25 cellular contexts compared by ENCODE assay signal in genomic region chr1:72341661-72342060, GRCh38.
"Had no signal": no experiment of that assay in that cellular context is flagged by ENCODE, and none has a peak within 500 bp of the region (broad histone marks: within the 10 kb centered on the region; RNA-seq: fewer than 3 reads in every experiment).

No MANE protein-coding gene starts in this region.

- H3K27ac ChIP-seq: stomach, suprapubic skin, testis, thoracic aorta, thyroid gland, tibial artery, tibial nerve, transverse colon, upper lobe of left lung, upper lobe of right lung, uterus, vagina had no signal

- DNase-seq: stimulated activated CD4-positive, alpha-beta T cell treated with anti-CD3 and anti-CD28 coated beads, Interleukin-2, amount 100 ng/mL, for 48 hours; stimulated activated CD4-positive, alpha-beta T cell treated with anti-CD3 and anti-CD28 coated beads, Interleukin-4, amount 100 ng/mL, for 1 hour; stimulated activated CD4-positive, alpha-beta T cell treated with anti-CD3 and anti-CD28 coated beads, Interleukin-4, amount 100 ng/mL, for 24 hours; stimulated activated CD4-positive, alpha-beta T cell treated with anti-CD3 and anti-CD28 coated beads, Interleukin-4, amount 100 ng/mL, for 4 hours; stimulated activated CD8-positive, alpha-beta memory T cell treated with anti-CD3 and anti-CD28 coated beads, Interleukin-4, amount 100 ng/mL, for 48 hours; stimulated activated naive B cell treated with anti-CD40 and anti-IgM and Interleukin-4, amounts not matched to agents 10 μg/mL and 1 μg/mL and 100 μg/mL, for 72 hours; stimulated activated naive CD4-positive, alpha-beta T cell; stimulated activated naive CD4-positive, alpha-beta T cell treated with Interleukin-2 at 50 U/mL for 16 hours; stimulated activated naive CD8-positive, alpha-beta T cell treated with anti-CD3 and anti-CD28 coated beads, Interleukin-15, amount 100 ng/mL, for 72 hours; stimulated activated naive CD8-positive, alpha-beta T cell treated with anti-CD3 and anti-CD28 coated beads, Interleukin-15, Interleukin-2, amounts not matched to agents 100 U/mL and 50 U/mL, for 24 hours; stomach; substantia nigra; testis; thyroid gland; tibial artery; transverse colon; upper lobe of left lung; upper lobe of right lung; uterus had no signal

- H3K9me3 ChIP-seq: suprapubic skin, testis, thoracic aorta, thyroid gland, tibial artery, upper lobe of left lung, upper lobe of right lung, uterus, vagina had no signal

- H3K36me3 ChIP-seq: stomach, suprapubic skin, thoracic aorta, thyroid gland, tibial artery, tibial nerve, transverse colon, upper lobe of left lung, upper lobe of right lung, uterus, vagina had no signal

- H3K4me1 ChIP-seq: stomach, suprapubic skin, testis, thyroid gland, tibial artery, tibial nerve, transverse colon, upper lobe of left lung, upper lobe of right lung, uterus, vagina had no signal

- H3K4me3 ChIP-seq: stomach, suprapubic skin, testis, thoracic aorta, thyroid gland, tibial artery, tibial nerve, transverse colon, upper lobe of left lung, upper lobe of right lung, uterus, vagina had no signal

- H3K27me3 ChIP-seq: stomach, suprapubic skin, testis, thyroid gland, tibial artery, tibial nerve, transverse colon, upper lobe of left lung, upper lobe of right lung, uterus, vagina had no signal

- ATAC-seq: stimulated activated effector memory CD8-positive, alpha-beta T cell treated with anti-CD3 and anti-CD28 coated beads, Interleukin-12 subunit alpha, Interleukin-12 subunit beta, amount 100 ng/mL, for 72 hours; stimulated activated memory B cell treated with anti-CD40 and anti-IgM and Interleukin-4, amounts not matched to agents 10 μg/mL and 1 μg/mL and 100 μg/mL, for 72 hours; stimulated activated naive B cell treated with anti-CD40 and anti-IgM and Interleukin-4, amounts not matched to agents 10 μg/mL and 1 μg/mL and 100 μg/mL, for 72 hours; stimulated activated naive CD8-positive, alpha-beta T cell treated with anti-CD3 and anti-CD28 coated beads, Interleukin-15, amount 100 ng/mL, for 72 hours; stimulated activated naive CD8-positive, alpha-beta T cell treated with anti-CD3 and anti-CD28 coated beads, Interleukin-15, Interleukin-2, amounts not matched to agents 100 U/mL and 50 U/mL, for 24 hours; upper lobe of right lung had no signal
